Comparison of ENCODE assay signal across 8 cellular contexts in genomic region chr11:32583451-32584271, GRCh38. TPM values are rescaled to one million over a fixed set of nuclear protein-coding genes. Genes with fewer than 3 reads are reported as not detected.
A peak's percentile ranks its signal among the peaks of the same experiment; 100 is the strongest.
DNase-seq lines count a peak whose midpoint lies in the region; ATAC-seq and TF ChIP-seq lines count a peak whose summit lies in the region.

Gene EIF3M, plus strand, starts transcription at chr11:32583831. Its CDS starts 57 bp downstream, at chr11:32583888.

- intact Hi-C loops in left colon (cut with DNase I, micrococcal nuclease), result no loop called here

- ATAC-seq in HG03460 (IDR thresholded peaks at IDR 0.05; ENCODE audit: unreplicated experiment) (peak; percentile 97), left colon (peak; percentile 99)

- no peaks in the 10 kb centered on the region for H3K9me3 ChIP-seq in BE2C

- H3K4me3 ChIP-seq in BE2C (ENCODE audit: low read depth, low read length) (peak within 1 kb of the TSS; percentile 85), coronary artery (peak within 1 kb of the TSS; percentile 100)

- TF ChIP-seq CTCF in BE2C (IDR thresholded peaks at IDR 0.05; ENCODE audit: low read depth, low read length) (no peak), coronary artery (IDR thresholded peaks at IDR 0.05) (no peak)

- peak; percentile 92 for DNase-seq in BE2C
- peak; percentile 79 for DNase-seq in GM19240 (ENCODE audit: insufficient read length, low spot score)
- peak; percentile 95 to 99 for DNase-seq in NCI-H526 (lab: John Stamatoyannopoulos, UW)
- DNase-seq in activated CD4-positive, alpha-beta T cell treated with anti-CD3 and anti-CD28 coated beads for 48 hours, result peak; percentile 97
- peak; percentile 97 for DNase-seq in coronary artery (ENCODE audit: low spot score)
- peak; percentile 97 to 98 for DNase-seq in left colon
- DNase-seq in stimulated activated CD4-positive, alpha-beta T cell treated with anti-CD3 and anti-CD28 coated beads, Interleukin-1b, Interleukin-23, amount 100 ng/mL, for 48 hours, result peak; percentile 97

- no peaks in the 10 kb centered on the region for H3K27me3 ChIP-seq in BE2C

- no peaks in the 10 kb centered on the region for H3K4me1 ChIP-seq in BE2C

- peak within 1 kb of the TSS; percentile 77 to 94 for H3K27ac ChIP-seq in coronary artery

- H3K36me3 ChIP-seq in BE2C, result peaks cover 3% of the 10 kb centered on the region

RNA-seq across cellular contexts. Expression of gene EIF3M, which starts in this region (rescaled TPM):
- 164 TPM for polyA plus RNA-seq in BE2C (2012; ENCODE audit: insufficient read depth, insufficient read length, low read depth)
- 100 to 1,000 TPM; 164 to 167 TPM for total RNA-seq in left colon

Comparison
In these comparisons a context has a peak if more than half of its experiments do, and no peak if none do; other contexts are left out.
1. Peak in every context shown above with its lines: DNase-seq, ATAC-seq, H3K4me3 ChIP-seq and H3K27ac ChIP-seq.